ENCODE assay signal across 35 cellular contexts in genomic region chr14:84397621-84398020, GRCh38.
DNase-seq lines count a peak whose midpoint lies in the region; FAIRE-seq and TF ChIP-seq lines count a peak whose summit lies in the region.
"Had no signal": no experiment of that assay in that cellular context is flagged by ENCODE, and none has a peak within 500 bp of the region (broad histone marks: within the 10 kb centered on the region; RNA-seq: fewer than 3 reads in every experiment).

No MANE protein-coding gene starts in this region.

- no peak for TF ChIP-seq RAD21 in H1 (IDR thresholded peaks at IDR 0.05 in 1 of 2, conservative IDR thresholded peaks at IDR 0.05 in 1 of 2; ENCODE audit: low read depth in 2 of 2, low read length in 2 of 2)

- H3K27ac Mint-ChIP-seq in neural progenitor cell, result no peak overlapping the region
- H3K27ac Mint-ChIP-seq: B cell; CD4-positive, alpha-beta memory T cell; CD4-positive, alpha-beta T cell; CD4-positive, CD25-positive, alpha-beta regulatory T cell; CD8-positive, alpha-beta memory T cell; CD8-positive, alpha-beta T cell had no signal

- H3K4me3 Mint-ChIP-seq in neural progenitor cell, result no peak overlapping the region
- H3K4me3 Mint-ChIP-seq: B cell; CD14-positive monocyte; CD4-positive, alpha-beta memory T cell; CD4-positive, alpha-beta T cell; CD4-positive, CD25-positive, alpha-beta regulatory T cell; CD8-positive, alpha-beta memory T cell; CD8-positive, alpha-beta T cell had no signal

- POLR2A ChIA-PET in H1 (lab: Charles Lee; ENCODE audit: partially characterized antibody), result no interaction called here

- H2BK120ac ChIP-seq in H1 (replicated peaks; ENCODE audit: low read depth, low read length) (no peak overlapping the region), neuronal stem cell (ENCODE audit: low read depth, low read length) (no peak overlapping the region)

- H3K79me2 ChIP-seq in H1 (ENCODE audit: control insufficient read depth in 1 of 2, insufficient read depth in 2 of 2, low read length in 2 of 2) (no peaks in the 10 kb centered on the region), neural progenitor cell (ENCODE audit: low read depth) (no peaks in the 10 kb centered on the region)

- H4K5ac ChIP-seq in H1 (ENCODE audit: insufficient read length, low read depth, low read length), result no peak overlapping the region

- H2BK12ac ChIP-seq in H1 (ENCODE audit: low read depth, low read length) (no peak overlapping the region), neuronal stem cell (ENCODE audit: low read length) (no peak overlapping the region)

- H4K8ac ChIP-seq in H1 (ENCODE audit: extremely low read depth, insufficient read depth, low read length) (no peak overlapping the region), neuronal stem cell (ENCODE audit: low read depth, low read length) (no peak overlapping the region)

- H3K4ac ChIP-seq in H1 (replicated peaks; ENCODE audit: insufficient read length, low read depth, low read length), result no peak overlapping the region
- H3K4ac ChIP-seq in neuronal stem cell (ENCODE audit: low read length), result no peak overlapping the region

- H3K9me3 Mint-ChIP-seq in neural progenitor cell, result peaks cover 10% of the 10 kb centered on the region

- 90% methylated on average over 3 of the region's 3 CpGs; no CpG with 5 or more reads in 1 of the 2 experiments for WGBS in H1 (ENCODE audit: extremely low coverage in 1 of 2, insufficient coverage in 1 of 2, insufficient read length in 1 of 2, insufficient replicate concordance in 2 of 2, low coverage in 1 of 2, low lambda C conversion rate in 2 of 2, missing lambda C conversion rate in 1 of 2), 2 experiments
- no CpG with 5 or more reads among the region's 3 CpGs for WGBS in neuronal stem cell (ENCODE audit: extremely low coverage in 2 of 2, insufficient read length in 2 of 2, insufficient replicate concordance in 1 of 2), 2 donors

- H3K27ac ChIP-seq in H1 (ENCODE audit: low read depth, low read length) (no peak overlapping the region), neural progenitor cell (no peak overlapping the region), neuronal stem cell (replicated peaks; ENCODE audit: low read length) (no peak overlapping the region)
- H3K27ac ChIP-seq: 22Rv1; A549; BLaER1; BLaER1 treated with 17β-estradiol and CSF1 and Interleukin-3, amounts not matched to agents 10 nM and 100 nM; C4-2B had no signal

- peaks cover 8% of the 10 kb centered on the region for H3K4me1 ChIP-seq in HAP-1
- no peaks in the 10 kb centered on the region for H3K4me1 ChIP-seq in H1 (replicated peaks in 1 of 4; ENCODE audit: control insufficient read depth in 3 of 4, insufficient read depth in 4 of 4, low read length in 3 of 4)
- H3K4me1 ChIP-seq in neural progenitor cell, result no peaks in the 10 kb centered on the region
- no peaks in the 10 kb centered on the region for H3K4me1 ChIP-seq in neuronal stem cell (ENCODE audit: control insufficient read depth in 2 of 2, insufficient read depth in 1 of 2, low read depth in 1 of 2, low read length in 2 of 2)
- H3K4me1 ChIP-seq: A549; BE2C; BLaER1; BLaER1 treated with 17β-estradiol and CSF1 and Interleukin-3, amounts not matched to agents 10 nM and 100 nM; Caco-2 had no signal

- no peak overlapping the region for H2BK15ac ChIP-seq in H1 (ENCODE audit: low read length)
- H2BK15ac ChIP-seq in neuronal stem cell (ENCODE audit: low read length), result no peak overlapping the region

- H2BK5ac ChIP-seq in H1 (ENCODE audit: low read depth, low read length) (no peak overlapping the region), neuronal stem cell (ENCODE audit: low read length) (no peak overlapping the region)

- H2AFZ ChIP-seq in H1 (ENCODE audit: low read length) (peak overlapping the region; percentile 66; the same call in 1 of the 2 replicates), neural progenitor cell (replicated peaks) (peak overlapping the region; percentile 42), neuronal stem cell (ENCODE audit: low read length) (peak overlapping the region; percentile 8)

- TF ChIP-seq CTCF in H1 (IDR thresholded peaks at IDR 0.05; ENCODE audit: control extremely low read depth in 1 of 3, insufficient read depth in 1 of 3, low read depth in 1 of 3, low read length in 3 of 3) (no peak), neural progenitor cell (IDR thresholded peaks at IDR 0.05) (no peak)

- H3K18ac ChIP-seq in H1 (ENCODE audit: extremely low read depth, low read length) (no peak overlapping the region), neuronal stem cell (ENCODE audit: low read length) (no peak overlapping the region)

- peaks cover 4% of the 10 kb centered on the region for H3K27me3 Mint-ChIP-seq in neural progenitor cell (ENCODE audit: insufficient read depth, low read depth)
- H3K27me3 Mint-ChIP-seq: B cell; CD4-positive, alpha-beta memory T cell; CD4-positive, alpha-beta T cell; CD4-positive, CD25-positive, alpha-beta regulatory T cell; CD8-positive, alpha-beta memory T cell had no signal

- H3K23me2 ChIP-seq in H1 (ENCODE audit: low read depth, low read length), result no peaks in the 10 kb centered on the region

- H3K36me3 Mint-ChIP-seq in neural progenitor cell, result peaks cover 3% of the 10 kb centered on the region
- H3K36me3 Mint-ChIP-seq: CD14-positive monocyte; CD4-positive, alpha-beta memory T cell; CD4-positive, CD25-positive, alpha-beta regulatory T cell; CD8-positive, alpha-beta memory T cell; CD8-positive, alpha-beta T cell had no signal

- H2BK20ac ChIP-seq in H1 (ENCODE audit: low read length), result no peak overlapping the region

- no peak overlapping the region for H3K56ac ChIP-seq in H1 (replicated peaks; ENCODE audit: insufficient read length, low read depth, low read length)

- no peaks in the 10 kb centered on the region for H4K20me1 ChIP-seq in H1 (replicated peaks in 1 of 2; ENCODE audit: control insufficient read depth in 1 of 2, insufficient read depth in 2 of 2, low read length in 2 of 2)
- H4K20me1 ChIP-seq in neural progenitor cell (ENCODE audit: low read depth), result no peaks in the 10 kb centered on the region
- H4K20me1 ChIP-seq: BLaER1; BLaER1 treated with 17β-estradiol and CSF1 and Interleukin-3, amounts not matched to agents 10 nM and 100 nM had no signal

- H2AK5ac ChIP-seq in H1 (ENCODE audit: low read depth, low read length) (no peak overlapping the region), neuronal stem cell (ENCODE audit: low read depth, low read length) (no peak overlapping the region)

- no peaks in the 10 kb centered on the region for H3K27me3 ChIP-seq in HAP-1 (ENCODE audit: low read depth)
- no peaks in the 10 kb centered on the region for H3K27me3 ChIP-seq in H1 (replicated peaks in 1 of 4; ENCODE audit: control insufficient read depth in 3 of 4, extremely low read depth in 1 of 4, insufficient read depth in 3 of 4, low read length in 3 of 4)
- H3K27me3 ChIP-seq in neural progenitor cell, result no peaks in the 10 kb centered on the region
- no peaks in the 10 kb centered on the region for H3K27me3 ChIP-seq in neuronal stem cell (ENCODE audit: control insufficient read depth in 3 of 3, insufficient read depth in 3 of 3, low read depth in 1 of 3, low read length in 3 of 3)
- H3K27me3 ChIP-seq: BE2C; BLaER1; BLaER1 treated with 17β-estradiol and CSF1 and Interleukin-3, amounts not matched to agents 10 nM and 100 nM had no signal

- no peak for TF ChIP-seq EP300 in H1 (IDR thresholded peaks at IDR 0.05; ENCODE audit: borderline replicate concordance in 1 of 2, low read depth in 2 of 2, low read length in 2 of 2)

- H3K9me3 ChIP-seq in HAP-1 (no peaks in the 10 kb centered on the region), H1 (ENCODE audit: insufficient read depth in 2 of 2, low read depth in 1 of 2, low read length in 1 of 2) (peaks cover 0 to 8% of the 10 kb centered on the region in 2 experiments; a peak in 1 of 4 replicates), neural progenitor cell (ENCODE audit: low read depth) (no peaks in the 10 kb centered on the region), neuronal stem cell (replicated peaks in 1 of 2; ENCODE audit: control insufficient read depth in 2 of 2, insufficient read depth in 1 of 2, low read depth in 1 of 2, low read length in 2 of 2) (no peaks in the 10 kb centered on the region)
- H3K9me3 ChIP-seq: A549, BE2C, Caco-2 had no signal

- CTCF ChIA-PET in H1 (lab: Charles Lee; ENCODE audit: partially characterized antibody), result interaction anchor here (0.5 kb wide), 1 partner anchor 884 kb away, joined by 3 read pairs; no protein-coding TSS in a partner anchor

- H3F3A ChIP-seq in neural progenitor cell (ENCODE audit: low read depth), result no peaks in the 10 kb centered on the region

- no peaks in the 10 kb centered on the region for H3K4me1 Mint-ChIP-seq in neural progenitor cell
- H3K4me1 Mint-ChIP-seq: B cell; CD14-positive monocyte; CD4-positive, alpha-beta memory T cell; CD4-positive, CD25-positive, alpha-beta regulatory T cell; CD8-positive, alpha-beta memory T cell had no signal

- H3K36me3 ChIP-seq in HAP-1 (replicated peaks), result no peaks in the 10 kb centered on the region
- no peaks in the 10 kb centered on the region; a peak in 1 of 8 replicates for H3K36me3 ChIP-seq in H1 (ENCODE audit: control insufficient read depth in 2 of 4, insufficient read depth in 4 of 4, low read length in 3 of 4)
- no peaks in the 10 kb centered on the region for H3K36me3 ChIP-seq in neural progenitor cell
- H3K36me3 ChIP-seq in neuronal stem cell (replicated peaks in 1 of 2; ENCODE audit: control insufficient read depth in 2 of 2, insufficient read depth in 2 of 2, low read length in 2 of 2), result no peaks in the 10 kb centered on the region
- H3K36me3 ChIP-seq: BE2C; BLaER1; BLaER1 treated with 17β-estradiol and CSF1 and Interleukin-3, amounts not matched to agents 10 nM and 100 nM had no signal

- H3K79me1 ChIP-seq in H1 (ENCODE audit: low read depth, low read length), result no peaks in the 10 kb centered on the region
- H3K79me1 ChIP-seq in neuronal stem cell (ENCODE audit: low read depth, low read length), result no peaks in the 10 kb centered on the region

- H3K23ac ChIP-seq in H1 (ENCODE audit: insufficient read length) (no peak overlapping the region), neuronal stem cell (ENCODE audit: low read depth, low read length, poor library complexity) (no peak overlapping the region)

- DNase-seq in HAP-1 (ENCODE audit: low spot score in 2 of 2) (peak; percentile 18 to 92), H1 (ENCODE audit: low read depth in 1 of 2, low spot score in 2 of 2) (no peak), neural progenitor cell (ENCODE audit: low spot score) (no peak), neuronal stem cell (ENCODE audit: low spot score) (no peak), DMS 273 treated with DMSO at 0.1 percent for 48 hours (lab: John Stamatoyannopoulos, UW) (no peak), mucosa of gallbladder (ENCODE audit: low spot score) (no peak), MV-4-11 (lab: John Stamatoyannopoulos, UW) (no peak)
- no peak for DNase-seq in activated CD4-positive, alpha-beta T cell treated with anti-CD3 and anti-CD28 coated beads, Interleukin-2, amount 50 U/mL, for 4 hours
- DNase-seq: 8988T; ACHN; AML-193; BE2C; C1 segment of cervical spinal cord; Caco-2; Calu3; CD4-positive, alpha-beta memory T cell; CD4-positive, alpha-beta T cell; CD4-positive, CD25-positive, alpha-beta regulatory T cell; CD8-positive, alpha-beta memory T cell; CD8-positive, alpha-beta T cell; COR-L47; DMS153; DMS53; DMS79; DMS79 treated with DMSO at 0.1 percent for 48 hours; DND-41; EL had no signal

- H3K4me2 ChIP-seq in H1 (ENCODE audit: insufficient read depth in 1 of 2, low read depth in 2 of 2, low read length in 2 of 2) (no peak overlapping the region), neural progenitor cell (no peak overlapping the region), neuronal stem cell (ENCODE audit: insufficient read depth, low read length, poor library complexity, severe bottlenecking) (no peak overlapping the region)
- H3K4me2 ChIP-seq: A549; BLaER1; BLaER1 treated with 17β-estradiol and CSF1 and Interleukin-3, amounts not matched to agents 10 nM and 100 nM had no signal

- in situ Hi-C loops in HAP-1 (cut with MboI; ENCODE audit: low sequenced_read_pairs), result no loop called here

- H3K14ac ChIP-seq in H1 (ENCODE audit: insufficient read length) (no peak overlapping the region), neuronal stem cell (ENCODE audit: low read length) (no peak overlapping the region)

- H3K4me3 ChIP-seq in HAP-1 (no peak overlapping the region), H1 (ENCODE audit: extremely low read depth in 1 of 4, insufficient read depth in 2 of 4, low read depth in 3 of 4, low read length in 4 of 4) (no peak overlapping the region), neural progenitor cell (no peak overlapping the region), neuronal stem cell (ENCODE audit: low read length in 2 of 2) (no peak overlapping the region)
- H3K4me3 ChIP-seq: A549; BLaER1; BLaER1 treated with 17β-estradiol and CSF1 and Interleukin-3, amounts not matched to agents 10 nM and 100 nM had no signal

- FAIRE-seq in H1 (lab: Jason Lieb, UNC), result no peak
- FAIRE-seq: A549, D721Med had no signal

- no peak overlapping the region for H4K91ac ChIP-seq in H1 (replicated peaks; ENCODE audit: insufficient read length, low read length)
- no peak overlapping the region for H4K91ac ChIP-seq in neuronal stem cell (ENCODE audit: low read depth, low read length, poor library complexity)

- TF ChIP-seq POLR2A in H1 (IDR thresholded peaks at IDR 0.05; ENCODE audit: control extremely low read depth in 1 of 2, low read depth in 2 of 2, low read length in 2 of 2), result no peak

- peak overlapping the region in 1 of 4 experiments; percentile 34; a peak in 1 of 7 replicates for H3K9ac ChIP-seq in H1 (replicated peaks in 1 of 4; ENCODE audit: extremely low read depth in 1 of 4, low read depth in 3 of 4, low read length in 3 of 4)
- no peak overlapping the region for H3K9ac ChIP-seq in neural progenitor cell
- no peak overlapping the region for H3K9ac ChIP-seq in neuronal stem cell (ENCODE audit: low read depth, low read length, poor library complexity)
- H3K9ac ChIP-seq: BLaER1; BLaER1 treated with 17β-estradiol and CSF1 and Interleukin-3, amounts not matched to agents 10 nM and 100 nM had no signal

Comparison
In these comparisons a context has a peak if more than half of its experiments do, and no peak if none do; other contexts are left out.
1. DNase-seq: peak in HAP-1 (2 of 2); none in H1 (0 of 2), neural progenitor cell (single experiment), neuronal stem cell (single experiment), DMS 273 treated with DMSO at 0.1 percent for 48 hours (single experiment), mucosa of gallbladder (single experiment), MV-4-11 (single experiment) and activated CD4-positive, alpha-beta T cell treated with anti-CD3 and anti-CD28 coated beads, Interleukin-2, amount 50 U/mL, for 4 hours (0 of 2).
2. H2AFZ ChIP-seq: peak in every context shown above with its lines; median percentile 66 in H1; 42 in neural progenitor cell; 8 in neuronal stem cell.